8 cellular contexts compared by ENCODE assay signal in the genomic region with DNA sequence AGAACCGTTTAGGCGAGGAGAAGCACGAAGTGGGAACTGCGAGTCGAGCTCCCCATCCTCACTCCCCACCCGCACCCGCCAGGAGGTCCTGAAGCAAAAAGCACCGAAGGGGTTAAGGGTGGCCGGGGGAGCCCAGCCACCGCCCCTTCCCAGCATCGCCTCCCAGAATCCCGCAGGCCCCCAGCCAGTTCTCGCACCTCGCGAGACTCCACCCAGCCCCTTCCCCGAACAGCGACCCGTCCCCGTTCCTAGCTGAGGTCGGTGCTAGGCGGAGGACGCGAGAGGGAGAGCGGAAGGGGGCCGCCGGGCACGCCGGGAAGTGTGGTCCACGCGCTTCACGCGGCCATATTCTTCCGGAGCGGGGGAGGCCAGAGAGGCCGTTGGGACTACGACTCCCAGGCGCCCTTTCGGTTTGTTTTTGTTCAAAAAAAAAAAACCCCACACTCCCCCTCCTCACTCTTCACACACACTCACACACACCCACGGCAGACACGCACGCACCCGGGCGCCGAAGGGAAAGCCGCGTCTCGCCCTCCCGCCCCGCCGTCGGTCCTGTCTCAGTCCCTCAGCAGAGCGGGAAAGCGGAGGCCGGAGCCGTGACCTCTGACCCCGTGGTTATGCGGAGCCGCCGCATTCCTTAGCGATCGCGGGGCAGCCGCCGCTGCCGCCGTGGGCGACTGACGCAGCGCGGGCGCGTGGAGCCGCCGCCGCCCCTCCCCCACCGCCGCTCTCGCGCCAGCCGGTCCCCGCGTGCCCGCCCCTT. TPM values are rescaled to one million over a fixed set of nuclear protein-coding genes. Genes with fewer than 3 reads are reported as not detected.
DNase-seq lines count a peak whose midpoint lies in the region; ATAC-seq and TF ChIP-seq lines count a peak whose summit lies in the region.

A gene (plus strand): TSS at position 463 of the 763 bp plus-strand sequence. CDS start 445 bp downstream, outside the sequence.

- H3K4me3 Mint-ChIP-seq in T-helper 1 cell treated with Interleukin-12 subunit alpha and Interleukin-12 subunit beta and Interleukin-4 antibody, amounts not matched to agents 30 μg/mL and 1 μg/mL, for 36 hours: peak within 1 kb of the TSS; percentile 92
- H3K4me3 Mint-ChIP-seq in progenitor cell of endocrine pancreas (ENCODE audit: low read depth): peak within 1 kb of the TSS; percentile 96

- H3K9me3 Mint-ChIP-seq in T-helper 1 cell treated with Interleukin-12 subunit alpha and Interleukin-12 subunit beta and Interleukin-4 antibody, amounts not matched to agents 30 μg/mL and 1 μg/mL, for 36 hours: no peaks in the 10 kb centered on the region
- no peaks in the 10 kb centered on the region for H3K9me3 Mint-ChIP-seq in progenitor cell of endocrine pancreas (ENCODE audit: low read depth)

- TF ChIP-seq CTCF in GM13976 (IDR thresholded peaks at IDR 0.05; ENCODE audit: borderline replicate concordance, control extremely low read depth, extremely low read depth, insufficient read depth, missing control alignments) (no peak), progenitor cell of endocrine pancreas (IDR thresholded peaks at IDR 0.05; ENCODE audit: unreplicated experiment) (no peak)

- intact Hi-C loops in left cardiac atrium (cut with DNase I): no loop called here

- H3K27me3 Mint-ChIP-seq in T-helper 1 cell treated with Interleukin-12 subunit alpha and Interleukin-12 subunit beta and Interleukin-4 antibody, amounts not matched to agents 30 μg/mL and 1 μg/mL, for 36 hours (ENCODE audit: low read depth): no peaks in the 10 kb centered on the region
- no peaks in the 10 kb centered on the region for H3K27me3 Mint-ChIP-seq in progenitor cell of endocrine pancreas

- in situ Hi-C loops in GM13976 (cut with MboI; ENCODE audit: low sequenced_read_pairs, unreplicated experiment): no loop called here

- ATAC-seq in HG02870 (IDR thresholded peaks at IDR 0.05; ENCODE audit: unreplicated experiment): peak; percentile 58
- ATAC-seq in left cardiac atrium: peak; percentile 96

- H3K4me1 Mint-ChIP-seq in T-helper 1 cell treated with Interleukin-12 subunit alpha and Interleukin-12 subunit beta and Interleukin-4 antibody, amounts not matched to agents 30 μg/mL and 1 μg/mL, for 36 hours (ENCODE audit: low read depth): peaks cover 56% of the 10 kb centered on the region
- peaks cover 32% of the 10 kb centered on the region for H3K4me1 Mint-ChIP-seq in progenitor cell of endocrine pancreas (ENCODE audit: low read depth)

- H3K27ac Mint-ChIP-seq in T-helper 1 cell treated with Interleukin-12 subunit alpha and Interleukin-12 subunit beta and Interleukin-4 antibody, amounts not matched to agents 30 μg/mL and 1 μg/mL, for 36 hours: peak within 1 kb of the TSS; percentile 99
- H3K27ac Mint-ChIP-seq in progenitor cell of endocrine pancreas: peak within 1 kb of the TSS; percentile 100

- DNase-seq in GM13976 (ENCODE audit: low spot score) (peak; percentile 92), NCI-H1694 (lab: John Stamatoyannopoulos, UW) (peak; percentile 95), amniotic stem cell (lab: John Stamatoyannopoulos, UW) (peak; percentile 89), left cardiac atrium (peak; percentile 98), progenitor cell of endocrine pancreas (ENCODE audit: low spot score, unreplicated experiment) (peak; percentile 100), ureter (ENCODE audit: low spot score) (peak; percentile 97)

- peaks cover 12% of the 10 kb centered on the region for H3K36me3 Mint-ChIP-seq in T-helper 1 cell treated with Interleukin-12 subunit alpha and Interleukin-12 subunit beta and Interleukin-4 antibody, amounts not matched to agents 30 μg/mL and 1 μg/mL, for 36 hours (ENCODE audit: low read depth)
- no peaks in the 10 kb centered on the region for H3K36me3 Mint-ChIP-seq in progenitor cell of endocrine pancreas (ENCODE audit: insufficient read depth)

RNA-seq across cellular contexts. Expression of the gene that starts here (rescaled TPM):
- total RNA-seq in left cardiac atrium (10 to 100 TPM; 32.1 to 49.0 TPM), progenitor cell of endocrine pancreas (189 and 201 TPM in 2 replicates), ureter (69.5 TPM)

Comparison
In these comparisons a context has a peak if more than half of its experiments do, and no peak if none do; other contexts are left out.
1. Peak in every context shown above with its lines: DNase-seq and ATAC-seq.